1 cellular context compared by ENCODE assay signal in genomic region chr2:236394571-236394970, GRCh38.
TF ChIP-seq lines count a peak whose summit lies in the region.

No MANE protein-coding gene starts in this region.

TF ChIP-seq in H1, 55 proteins besides CTCF, POLR2A, EP300 and RAD21:
- TF ChIP-seq SIRT6 (IDR thresholded peaks at IDR 0.05; ENCODE audit: low read length) (no peak), POU5F1 (IDR thresholded peaks at IDR 0.05; ENCODE audit: low read depth, low read length) (no peak), TCF12 (IDR thresholded peaks at IDR 0.05; ENCODE audit: low read depth, low read length) (no peak), BCL11A (IDR thresholded peaks at IDR 0.05; ENCODE audit: low read depth in 2 of 2, low read length in 2 of 2) (no peak), SP4 (IDR thresholded peaks at IDR 0.05; ENCODE audit: low read length) (no peak), EGR1 (IDR thresholded peaks at IDR 0.05; ENCODE audit: borderline replicate concordance, low read depth, low read length) (no peak), PHF8 (conservative IDR thresholded peaks at IDR 0.05; ENCODE audit: low read depth, low read length) (no peak), CBX8 (IDR thresholded peaks at IDR 0.05; ENCODE audit: borderline replicate concordance, low read depth, low read length) (no peak), SAP30 (IDR thresholded peaks at IDR 0.05; ENCODE audit: insufficient read depth, insufficient replicate concordance, low read length) (no peak), SUZ12 (IDR thresholded peaks at IDR 0.05; ENCODE audit: low read length) (no peak), POLR2AphosphoS5 (IDR thresholded peaks at IDR 0.05; ENCODE audit: low read depth, low read length) (no peak)
- TF ChIP-seq, protein P1, sequence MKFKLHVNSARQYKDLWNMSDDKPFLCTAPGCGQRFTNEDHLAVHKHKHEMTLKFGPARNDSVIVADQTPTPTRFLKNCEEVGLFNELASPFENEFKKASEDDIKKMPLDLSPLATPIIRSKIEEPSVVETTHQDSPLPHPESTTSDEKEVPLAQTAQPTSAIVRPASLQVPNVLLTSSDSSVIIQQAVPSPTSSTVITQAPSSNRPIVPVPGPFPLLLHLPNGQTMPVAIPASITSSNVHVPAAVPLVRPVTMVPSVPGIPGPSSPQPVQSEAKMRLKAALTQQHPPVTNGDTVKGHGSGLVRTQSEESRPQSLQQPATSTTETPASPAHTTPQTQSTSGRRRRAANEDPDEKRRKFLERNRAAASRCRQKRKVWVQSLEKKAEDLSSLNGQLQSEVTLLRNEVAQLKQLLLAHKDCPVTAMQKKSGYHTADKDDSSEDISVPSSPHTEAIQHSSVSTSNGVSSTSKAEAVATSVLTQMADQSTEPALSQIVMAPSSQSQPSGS (IDR thresholded peaks at IDR 0.05; ENCODE audit: low read length), result no peak
